In genomic region chr7:19869979-19870378, GRCh38 we compare ENCODE assay signal across 26 cellular contexts.
DNase-seq lines count a peak whose midpoint lies in the region; ATAC-seq, FAIRE-seq and TF ChIP-seq lines count a peak whose summit lies in the region.
"Had no signal": no experiment of that assay in that cellular context is flagged by ENCODE, and none has a peak within 500 bp of the region (broad histone marks: within the 10 kb centered on the region; RNA-seq: fewer than 3 reads in every experiment).

No MANE protein-coding gene starts in this region.

- POLR2A ChIA-PET in A549 (lab: Yijun Ruan, JAX) = no interaction called here

- no peak for TF ChIP-seq EP300 in A549 (IDR thresholded peaks at IDR 0.05)

- no peak overlapping the region for H3K4me2 ChIP-seq in A549

- CTCF ChIA-PET in A549 (lab: Yijun Ruan, JAX) = no interaction called here

- H3K4me3 ChIP-seq in A549 = no peak overlapping the region
- H3K4me3 ChIP-seq: ovary, spleen, upper lobe of right lung had no signal

- peak; percentile 32 for FAIRE-seq in A549 (lab: Jason Lieb, UNC)
- FAIRE-seq: keratinocyte had no signal

- DNase-seq in A549 (ENCODE audit: low read depth in 1 of 2, low spot score in 1 of 2) (no peak), NCI-H82 treated with DMSO at 0.1 percent for 48 hours (lab: John Stamatoyannopoulos, UW; ENCODE audit: unreplicated experiment) (no peak), cortex of kidney (lab: John Stamatoyannopoulos, UW) (no peak), pons (ENCODE audit: low spot score) (no peak)
- DNase-seq: 8988T; activated CD4-positive, alpha-beta T cell treated with anti-CD3 and anti-CD28 coated beads, Interleukin-2, amount 50 U/mL, for 4 hours; activated CD8-positive, alpha-beta memory T cell treated with anti-CD3 and anti-CD28 coated beads, Interleukin-2, amount 50 U/mL, for 48 hours; activated effector memory CD4-positive, alpha-beta T cell treated with Interleukin-2 at 50 U/mL for 16 hours; CD4-positive, alpha-beta memory T cell; H9; IMR-90; NCI-H1092 treated with DMSO at 0.1 percent for 48 hours; NCI-H187 treated with DMSO at 0.1 percent for 48 hours; NCI-H446; ovary; right cardiac atrium; Right ventricle myocardium superior; spleen; stimulated activated CD4-positive, alpha-beta T cell treated with anti-CD3 and anti-CD28 coated beads, Interleukin-4, amount 100 ng/mL, for 1 hour; upper lobe of right lung had no signal

- 86% methylated on average over 3 of the region's 3 CpGs for WGBS in A549 (ENCODE audit: missing lambda C conversion rate)

- H3K27ac ChIP-seq in A549 = no peak overlapping the region
- H3K27ac ChIP-seq: ovary, spleen, upper lobe of right lung had no signal

- no peak for ATAC-seq in A549
- ATAC-seq in GM19035 (IDR thresholded peaks at IDR 0.05; ENCODE audit: unreplicated experiment) = peak; percentile 49
- peak; percentile 76 for ATAC-seq in GM21619 (IDR thresholded peaks at IDR 0.05; ENCODE audit: unreplicated experiment)
- peak; percentile 79 for ATAC-seq in HG03175 (IDR thresholded peaks at IDR 0.05; ENCODE audit: unreplicated experiment)
- ATAC-seq in GM18868 (IDR thresholded peaks at IDR 0.05; ENCODE audit: unreplicated experiment) = no peak
- ATAC-seq: right cardiac atrium; stimulated activated memory B cell treated with anti-CD40 and anti-IgM and Interleukin-4, amounts not matched to agents 10 μg/mL and 1 μg/mL and 100 μg/mL, for 72 hours; upper lobe of right lung had no signal

- no peak for TF ChIP-seq RAD21 in A549 (conservative IDR thresholded peaks at IDR 0.05 in 1 of 2, IDR thresholded peaks at IDR 0.05 in 1 of 2)

- TF ChIP-seq CTCF in A549 (IDR thresholded peaks at IDR 0.05) = no peak

- TF ChIP-seq POLR2A in A549 (IDR thresholded peaks at IDR 0.05; ENCODE audit: low read length) = no peak

- no peaks in the 10 kb centered on the region for H3K9me3 ChIP-seq in A549
- H3K9me3 ChIP-seq: ovary, spleen, upper lobe of right lung had no signal

- no peaks in the 10 kb centered on the region for H3K4me1 ChIP-seq in A549
- H3K4me1 ChIP-seq: spleen, upper lobe of right lung had no signal

TF ChIP-seq in A549, 52 proteins besides CTCF, POLR2A, EP300 and RAD21:
- TF ChIP-seq JUNB (IDR thresholded peaks at IDR 0.05) = no peak
- TF ChIP-seq POLR2AphosphoS2 (conservative IDR thresholded peaks at IDR 0.05; ENCODE audit: low read length) = no peak

Comparison
In these comparisons a context has a peak if more than half of its experiments do, and no peak if none do; other contexts are left out.
1. ATAC-seq: peak in GM19035 (single experiment), GM21619 (single experiment) and HG03175 (single experiment); none in A549 (0 of 2) and GM18868 (single experiment).